In genomic region chr13:38979891-38980627, GRCh38 we compare ENCODE assay signal across 16 cellular contexts. TPM values are rescaled to one million over a fixed set of nuclear protein-coding genes. Genes with fewer than 3 reads are reported as not detected.
DNase-seq lines count a peak whose midpoint lies in the region; ATAC-seq, FAIRE-seq and TF ChIP-seq lines count a peak whose summit lies in the region.
"Had no signal": no experiment of that assay in that cellular context is flagged by ENCODE, and none has a peak within 500 bp of the region (broad histone marks: within the 10 kb centered on the region; RNA-seq: fewer than 3 reads in every experiment).

No MANE protein-coding gene starts in this region.

- H3K9ac ChIP-seq in neuronal stem cell (ENCODE audit: low read depth, low read length, poor library complexity) = no peak overlapping the region
- H3K9ac ChIP-seq: KMS-11 had no signal

- H4K20me1 ChIP-seq in GM23338 (replicated peaks; ENCODE audit: insufficient read depth) = no peaks in the 10 kb centered on the region

- no peak overlapping the region for H3K4ac ChIP-seq in neuronal stem cell (ENCODE audit: low read length)

- H2AK5ac ChIP-seq in neuronal stem cell (ENCODE audit: low read depth, low read length) = no peak overlapping the region

- H3K18ac ChIP-seq in neuronal stem cell (ENCODE audit: low read length) = no peak overlapping the region

- H3K14ac ChIP-seq in neuronal stem cell (ENCODE audit: low read length) = no peak overlapping the region

- DNase-seq in GM23338 (ENCODE audit: low spot score) (peak; percentile 9), NCI-H748 (lab: John Stamatoyannopoulos, UW; ENCODE audit: unreplicated experiment) (peak; percentile 88), fibroblast of peridontal ligament (ENCODE audit: extremely low read depth) (peak; percentile 2), neuronal stem cell (ENCODE audit: low spot score) (peak; percentile 83), D721Med (ENCODE audit: insufficient read length, low spot score) (no peak), EL (no peak), immature natural killer cell (no peak)
- DNase-seq: activated CD4-positive, alpha-beta T cell treated with anti-CD3 and anti-CD28 coated beads for 48 hours; activated gamma-delta T cell; CD4-positive, CD25-positive, alpha-beta regulatory T cell; GOT3; NCI-H526 had no signal

- peaks cover 3 to 6% of the 10 kb centered on the region in 2 donors for H3K9me3 ChIP-seq in neuronal stem cell (replicated peaks in 1 of 2; ENCODE audit: control insufficient read depth in 2 of 2, insufficient read depth in 1 of 2, low read depth in 1 of 2, low read length in 2 of 2)

- no peak for FAIRE-seq in D721Med (lab: Jason Lieb, UNC)
- FAIRE-seq: colon had no signal

- no peak overlapping the region for H2BK120ac ChIP-seq in neuronal stem cell (ENCODE audit: low read depth, low read length)

- H2BK15ac ChIP-seq in neuronal stem cell (ENCODE audit: low read length) = no peak overlapping the region

- H3K4me2 ChIP-seq in GM23338 (peak overlapping the region; percentile 11), neuronal stem cell (ENCODE audit: insufficient read depth, low read length, poor library complexity, severe bottlenecking) (no peak overlapping the region)
- H3K4me2 ChIP-seq: KMS-11 had no signal

- TF ChIP-seq CTCF in GM23338 (conservative IDR thresholded peaks at IDR 0.05; ENCODE audit: low read depth in 2 of 2) (no peak), D721Med (IDR thresholded peaks at IDR 0.05; ENCODE audit: insufficient read depth, missing control alignments) (no peak)

- WGBS in neuronal stem cell (ENCODE audit: extremely low coverage in 2 of 2, insufficient read length in 2 of 2, insufficient replicate concordance in 1 of 2), 2 donors = no CpG with 5 or more reads among the region's 8 CpGs

- H3K4me3 Mint-ChIP-seq in GM23338 = no peak overlapping the region
- H3K4me3 Mint-ChIP-seq in immature natural killer cell = no peak overlapping the region
- H3K4me3 Mint-ChIP-seq: CD4-positive, CD25-positive, alpha-beta regulatory T cell had no signal

- no peak overlapping the region for H2BK5ac ChIP-seq in neuronal stem cell (ENCODE audit: low read length)

- H4K8ac ChIP-seq in neuronal stem cell (ENCODE audit: low read depth, low read length) = no peak overlapping the region

- no peaks in the 10 kb centered on the region for H3F3A ChIP-seq in GM23338 (replicated peaks; ENCODE audit: low read depth)

- H3K79me1 ChIP-seq in neuronal stem cell (ENCODE audit: low read depth, low read length) = no peaks in the 10 kb centered on the region

- no peaks in the 10 kb centered on the region for H3K79me2 ChIP-seq in GM23338 (replicated peaks; ENCODE audit: insufficient read depth)

- H3K27me3 ChIP-seq in GM23338 (ENCODE audit: insufficient read depth) (no peaks in the 10 kb centered on the region), neuronal stem cell (ENCODE audit: control insufficient read depth in 3 of 3, insufficient read depth in 3 of 3, low read depth in 1 of 3, low read length in 3 of 3) (no peaks in the 10 kb centered on the region)

- H3K9me3 Mint-ChIP-seq in GM23338 (peaks cover 10% of the 10 kb centered on the region), immature natural killer cell (peaks cover 0 to 6% (median 2%) of the 10 kb centered on the region in 6 donors)

- no peak overlapping the region for H3K27ac Mint-ChIP-seq in GM23338
- no peak overlapping the region for H3K27ac Mint-ChIP-seq in immature natural killer cell
- H3K27ac Mint-ChIP-seq: CD4-positive, CD25-positive, alpha-beta regulatory T cell had no signal

- ATAC-seq in GM23338 (peak; percentile 70), esophagus mucosa (no peak)

- H3K36me3 ChIP-seq in GM23338 (ENCODE audit: insufficient read depth) (no peaks in the 10 kb centered on the region), neuronal stem cell (replicated peaks in 1 of 2; ENCODE audit: control insufficient read depth in 2 of 2, insufficient read depth in 2 of 2, low read length in 2 of 2) (peaks cover 0 to 2% of the 10 kb centered on the region in 2 donors)

- H2AFZ ChIP-seq in GM23338 (peak overlapping the region; percentile 89), neuronal stem cell (ENCODE audit: low read length) (peak overlapping the region; percentile 66)

- H3K9me2 ChIP-seq in GM23338 (ENCODE audit: insufficient read depth) = peaks cover 5% of the 10 kb centered on the region; the same call in 1 of the 2 replicates

- H3K27me3 Mint-ChIP-seq in GM23338 (ENCODE audit: insufficient read depth, low read depth, poor library complexity) (no peaks in the 10 kb centered on the region), immature natural killer cell (ENCODE audit: low read depth in 3 of 3) (peaks cover 0 to 6% (median 0%) of the 10 kb centered on the region in 3 donors)

- no peak overlapping the region for H3K23ac ChIP-seq in neuronal stem cell (ENCODE audit: low read depth, low read length, poor library complexity)

- H3K36me3 Mint-ChIP-seq in GM23338 (ENCODE audit: low read depth) = peaks cover 7% of the 10 kb centered on the region; the same call in 2 of the 3 replicates
- no peaks in the 10 kb centered on the region for H3K36me3 Mint-ChIP-seq in immature natural killer cell
- H3K36me3 Mint-ChIP-seq: CD4-positive, CD25-positive, alpha-beta regulatory T cell had no signal

- H3K4me3 ChIP-seq in GM23338 (no peak overlapping the region), neuronal stem cell (ENCODE audit: low read length in 2 of 2) (no peak overlapping the region)
- H3K4me3 ChIP-seq: skin epidermis had no signal

- H3K4me1 Mint-ChIP-seq in GM23338 (peaks cover 16% of the 10 kb centered on the region), immature natural killer cell (no peaks in the 10 kb centered on the region)
- H3K4me1 Mint-ChIP-seq: CD4-positive, CD25-positive, alpha-beta regulatory T cell had no signal

- H3K4me1 ChIP-seq in GM23338 (ENCODE audit: insufficient read depth) (peaks cover 16% of the 10 kb centered on the region), neuronal stem cell (ENCODE audit: control insufficient read depth in 2 of 2, insufficient read depth in 1 of 2, low read depth in 1 of 2, low read length in 2 of 2) (peaks cover 8 to 11% of the 10 kb centered on the region in 2 donors)

- no peak overlapping the region for H4K91ac ChIP-seq in neuronal stem cell (ENCODE audit: low read depth, low read length, poor library complexity)

- H2BK12ac ChIP-seq in neuronal stem cell (ENCODE audit: low read length) = no peak overlapping the region

- H3K27ac ChIP-seq in GM23338 (ENCODE audit: low read depth) (no peak overlapping the region), neuronal stem cell (replicated peaks; ENCODE audit: low read length) (peak overlapping the region; percentile 78)
- H3K27ac ChIP-seq: KMS-11, skin epidermis had no signal

RNA-seq across cellular contexts. Expression of gene STOML3, which starts 10.6 kb away (rescaled TPM):
- 0.16 TPM in 1 of 2 replicates, not detected in the other for total RNA-seq in GM23338 (2014; rRNA removed; shearing (Covaris generic))
- polyA plus RNA-seq in GM23338 (2016; fragmentation: Nextera tagmentation; extraction: Ambion mirVana) (not detected in 2 replicates), immature natural killer cell (not detected)
- polyA plus RNA-seq in neuronal stem cell (2013, experiment 1 of 2) = 1.4 TPM
- 1.5 TPM for polyA plus RNA-seq in neuronal stem cell (2013, experiment 2 of 2)
- total RNA-seq in esophagus mucosa = not detected
- total RNA-seq: CD4-positive, CD25-positive, alpha-beta regulatory T cell had no signal
- polyA plus RNA-seq: CD4-positive, CD25-positive, alpha-beta regulatory T cell had no signal

RNA-seq across cellular contexts. Expression of gene PROSER1, which starts 57.8 kb away (rescaled TPM):
- total RNA-seq in GM23338 (2014; rRNA removed; shearing (Covaris generic)) = 116 and 141 TPM in 2 replicates
- polyA plus RNA-seq in GM23338 (2016; fragmentation: Nextera tagmentation; extraction: Ambion mirVana) = 58.8 and 64.9 TPM in 2 replicates
- polyA plus RNA-seq in neuronal stem cell (2013, experiment 1 of 2) = 59.2 TPM
- polyA plus RNA-seq in neuronal stem cell (2013, experiment 2 of 2) = 61.9 TPM
- total RNA-seq in esophagus mucosa = 19.6 TPM
- 10 to 100 TPM in 1 of 3 donors, 1 to 10 TPM in 2; 5.4 to 19.7 (median 6.8) TPM for polyA plus RNA-seq in immature natural killer cell

RNA-seq across cellular contexts. Expression of gene NHLRC3, which starts 58.2 kb away (rescaled TPM):
- 14.6 and 15.6 TPM in 2 replicates for total RNA-seq in GM23338 (2014; rRNA removed; shearing (Covaris generic))
- 11.0 and 11.8 TPM in 2 replicates for polyA plus RNA-seq in GM23338 (2016; fragmentation: Nextera tagmentation; extraction: Ambion mirVana)
- 11.3 TPM for polyA plus RNA-seq in neuronal stem cell (2013, experiment 1 of 2)
- polyA plus RNA-seq in neuronal stem cell (2013, experiment 2 of 2) = 12.2 TPM
- 7.6 TPM for total RNA-seq in esophagus mucosa
- polyA plus RNA-seq in immature natural killer cell = 10 to 100 TPM in 1 of 3 donors, 1 to 10 TPM in 2; 4.7 to 10.5 (median 9.5) TPM

Comparison
In these comparisons a context has a peak if more than half of its experiments do, and no peak if none do; other contexts are left out.
1. DNase-seq: peak in GM23338 (single experiment), NCI-H748 (single experiment), fibroblast of peridontal ligament (single experiment) and neuronal stem cell (single experiment); none in D721Med (single experiment), EL (single experiment) and immature natural killer cell (0 of 3).